8 cellular contexts compared by ENCODE assay signal in the genomic region with DNA sequence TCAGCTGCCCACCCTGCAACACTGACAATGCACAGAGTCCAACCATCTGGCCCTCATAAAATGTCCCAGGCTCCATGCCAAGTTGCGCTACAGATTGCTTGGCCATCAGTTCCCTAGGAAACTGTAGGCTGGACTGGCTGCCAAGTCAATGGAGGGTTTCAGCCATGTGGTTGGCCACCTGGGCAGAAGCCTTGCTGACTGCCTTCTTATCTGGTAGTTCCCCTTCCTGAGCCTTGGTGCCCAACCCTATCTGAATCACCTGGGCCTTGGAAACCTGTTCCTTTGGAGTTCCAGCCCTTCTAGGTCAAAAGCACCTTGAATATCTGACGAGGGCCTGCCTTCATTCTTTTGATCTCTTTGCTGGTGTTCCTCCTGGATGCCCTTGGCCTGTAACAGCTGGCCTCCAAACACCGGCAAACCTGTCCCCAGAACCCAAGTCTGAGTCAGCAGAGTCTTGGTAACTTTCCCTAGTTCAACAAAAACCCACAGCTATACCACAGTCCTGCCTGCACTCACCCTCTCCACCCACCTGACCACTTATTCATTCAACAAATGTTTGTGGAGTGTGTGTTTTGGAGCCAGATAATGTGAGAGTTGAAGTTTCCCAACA. TPM values are rescaled to one million over a fixed set of nuclear protein-coding genes. Genes with fewer than 3 reads are reported as not detected.
DNase-seq lines count a peak whose midpoint lies in the region; FAIRE-seq and TF ChIP-seq lines count a peak whose summit lies in the region.

No MANE protein-coding gene starts in this region.

- H3K4me3 ChIP-seq in GM06990 (replicated peaks; ENCODE audit: low read depth, low read length) (no peak overlapping the region), astrocyte (ENCODE audit: insufficient read depth, low read depth, low read length) (no peak overlapping the region), Karpas-422 (ENCODE audit: low read length) (no peak overlapping the region)

- no peaks in the 10 kb centered on the region for H3K4me1 ChIP-seq in astrocyte (ENCODE audit: insufficient read depth, low read length)
- peaks cover 12% of the 10 kb centered on the region for H3K4me1 ChIP-seq in Karpas-422 (ENCODE audit: low read length)

- H3K27me3 Mint-ChIP-seq in IgD-negative memory B cell (no peaks in the 10 kb centered on the region), astrocyte (ENCODE audit: low read depth, unreplicated experiment) (peaks cover 38% of the 10 kb centered on the region)

- H3K27me3 ChIP-seq in GM06990 (replicated peaks; ENCODE audit: control insufficient read depth, insufficient read depth, low read length) (peaks cover under 1% of the 10 kb centered on the region; the same call in 1 of the 2 replicates), astrocyte (ENCODE audit: insufficient read depth, low read length) (no peaks in the 10 kb centered on the region), Karpas-422 (ENCODE audit: low read length) (no peaks in the 10 kb centered on the region)

- H3K79me2 ChIP-seq in astrocyte (ENCODE audit: insufficient read depth, low read length) (no peaks in the 10 kb centered on the region), Karpas-422 (ENCODE audit: low read length) (no peaks in the 10 kb centered on the region)

- H2AFZ ChIP-seq in astrocyte (ENCODE audit: low read depth, low read length) (no peak overlapping the region), Karpas-422 (ENCODE audit: low read length) (no peak overlapping the region)

- H3K9me3 Mint-ChIP-seq in IgD-negative memory B cell (peaks cover 0 to 8% (median 0%) of the 10 kb centered on the region in 3 donors), astrocyte (ENCODE audit: unreplicated experiment) (peaks cover 13% of the 10 kb centered on the region)

- H3K36me3 ChIP-seq in GM06990 (ENCODE audit: control insufficient read depth, insufficient read depth, low read length): no peaks in the 10 kb centered on the region
- no peaks in the 10 kb centered on the region for H3K36me3 ChIP-seq in astrocyte (ENCODE audit: insufficient read depth, low read length)
- H3K36me3 ChIP-seq in Karpas-422 (ENCODE audit: insufficient read depth, low read length): no peaks in the 10 kb centered on the region

- H3K4me3 Mint-ChIP-seq in IgD-negative memory B cell (peak overlapping the region in 3 of 4 donors; percentile 13 to 84 (median 23)), astrocyte (ENCODE audit: unreplicated experiment) (no peak overlapping the region)

- TF ChIP-seq CTCF in GM06990 (IDR thresholded peaks at IDR 0.05; ENCODE audit: insufficient read depth, low read length, poor library complexity, severe bottlenecking): no peak
- TF ChIP-seq CTCF in astrocyte (IDR thresholded peaks at IDR 0.05; ENCODE audit: insufficient read depth, low read depth, low read length): no peak

- H3K9ac ChIP-seq in astrocyte (ENCODE audit: low read length) (no peak overlapping the region), Karpas-422 (ENCODE audit: low read length) (no peak overlapping the region)

- H3K27ac Mint-ChIP-seq in IgD-negative memory B cell: peak overlapping the region; percentile 40 to 47 (median 46)
- H3K27ac Mint-ChIP-seq in astrocyte (ENCODE audit: unreplicated experiment): no peak overlapping the region

- FAIRE-seq in astrocyte (lab: Jason Lieb, UNC): no peak

- H3K36me3 Mint-ChIP-seq in IgD-negative memory B cell (peaks cover 7% of the 10 kb centered on the region), astrocyte (ENCODE audit: low read depth, unreplicated experiment) (no peaks in the 10 kb centered on the region)

- peaks cover 47 to 53% (median 52%) of the 10 kb centered on the region in 3 donors for H3K4me1 Mint-ChIP-seq in IgD-negative memory B cell
- no peaks in the 10 kb centered on the region for H3K4me1 Mint-ChIP-seq in astrocyte (ENCODE audit: low read depth, unreplicated experiment)

- no peaks in the 10 kb centered on the region for H3K9me2 ChIP-seq in Karpas-422 (replicated peaks; ENCODE audit: insufficient read depth, low read length)

- DNase-seq in GM06990 (ENCODE audit: extremely low read depth, insufficient read length) (peak; percentile 65), astrocyte (ENCODE audit: low read depth) (peak; percentile 75), mesenteric fat pad (ENCODE audit: low spot score) (peak; percentile 79), Karpas-422 (no peak), OCI-M1 (lab: John Stamatoyannopoulos, UW) (no peak), NCI-H1436 treated with DMSO at 0.1 percent for 48 hours (lab: John Stamatoyannopoulos, UW) (no peak), kidney glomerular epithelial cell (lab: John Stamatoyannopoulos, UW) (no peak)

- H3K9me3 ChIP-seq in astrocyte (ENCODE audit: insufficient read depth, low read depth, low read length) (no peaks in the 10 kb centered on the region), Karpas-422 (ENCODE audit: low read length) (no peaks in the 10 kb centered on the region)

- H3K4me2 ChIP-seq in astrocyte (ENCODE audit: low read length): no peak overlapping the region
- no peak overlapping the region for H3K4me2 ChIP-seq in Karpas-422 (ENCODE audit: low read depth, low read length, poor library complexity, severe bottlenecking)

- H4K20me1 ChIP-seq in astrocyte (ENCODE audit: insufficient read depth, low read length) (no peaks in the 10 kb centered on the region), Karpas-422 (ENCODE audit: insufficient read depth, low read depth, low read length) (no peaks in the 10 kb centered on the region)

- H3K27ac ChIP-seq in astrocyte (ENCODE audit: low read depth, low read length) (no peak overlapping the region), Karpas-422 (ENCODE audit: low read length) (no peak overlapping the region)

RNA-seq across cellular contexts. Expression of gene KDM7A, which starts 37.4 kb away (rescaled TPM):
- 3.8 TPM for polyA plus RNA-seq in IgD-negative memory B cell
- total RNA-seq in astrocyte (4.9 and 5.4 TPM in 2 replicates), mesenteric fat pad (16.4 TPM)
- total RNA-seq in Karpas-422 (2014; rRNA removed; shearing (Covaris generic); ENCODE audit: low replicate concordance): 4.3 and 7.2 TPM in 2 replicates

Comparison
In these comparisons a context has a peak if more than half of its experiments do, and no peak if none do; other contexts are left out.
1. DNase-seq: peak in GM06990 (single experiment), astrocyte (single experiment) and mesenteric fat pad (single experiment); none in Karpas-422 (single experiment), OCI-M1 (single experiment), NCI-H1436 treated with DMSO at 0.1 percent for 48 hours (single experiment) and kidney glomerular epithelial cell (single experiment).